12 cellular contexts compared by ENCODE assay signal in the genomic region with DNA sequence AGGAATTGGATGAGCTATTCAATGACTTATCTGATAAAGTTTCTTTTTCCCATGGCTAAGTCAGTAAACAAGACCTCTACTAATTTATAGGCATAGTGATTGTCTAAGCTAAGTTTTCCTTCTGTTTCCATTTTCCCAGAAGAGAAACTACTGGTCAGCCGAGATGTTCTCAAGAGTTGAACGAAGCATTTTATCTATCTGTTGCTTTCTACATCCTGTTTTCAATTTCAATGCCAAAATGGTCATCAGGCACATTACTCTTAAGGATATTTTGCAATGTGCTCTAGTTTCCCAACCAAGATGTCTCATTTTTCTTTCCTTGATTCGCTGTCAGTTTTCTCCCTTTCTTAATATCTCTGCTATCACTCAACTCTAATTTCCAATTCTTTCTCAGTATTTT.
DNase-seq lines count a peak whose midpoint lies in the region; ATAC-seq and TF ChIP-seq lines count a peak whose summit lies in the region.
"Had no signal": no experiment of that assay in that cellular context is flagged by ENCODE, and none has a peak within 500 bp of the region (broad histone marks: within the 10 kb centered on the region; RNA-seq: fewer than 3 reads in every experiment).

No MANE protein-coding gene starts in this region.

- intact Hi-C loops in left ventricle myocardium inferior (cut with micrococcal nuclease): no loop called here
- intact Hi-C loops in thyroid gland (cut with DNase I): no loop called here

- DNase-seq in adipocyte (ENCODE audit: low read depth): peak; percentile 38
- no peak for DNase-seq in left ventricle myocardium inferior
- no peak for DNase-seq in thyroid gland
- DNase-seq in LoVo (ENCODE audit: low spot score): no peak
- DNase-seq: NCI-H2081 treated with DMSO at 0.1 percent for 48 hours, posterior cingulate gyrus, substantia nigra had no signal

- H3K4me3 ChIP-seq in adipocyte (ENCODE audit: low read length) (peak overlapping the region; percentile 76), left ventricle myocardium inferior (no peak overlapping the region), thyroid gland (replicated peaks in 1 of 3) (no peak overlapping the region)
- H3K4me3 ChIP-seq: HAP-1 had no signal

- H3K4me1 ChIP-seq in adipocyte (ENCODE audit: control insufficient read depth, insufficient read depth, low read length): peaks cover 16% of the 10 kb centered on the region
- peaks cover 26% of the 10 kb centered on the region for H3K4me1 ChIP-seq in left ventricle myocardium inferior
- H3K4me1 ChIP-seq in thyroid gland: no peaks in the 10 kb centered on the region
- H3K4me1 ChIP-seq: HAP-1 had no signal

- no peaks in the 10 kb centered on the region for H3K36me3 ChIP-seq in adipocyte (ENCODE audit: control insufficient read depth, insufficient read depth, low read length, severe bottlenecking)
- H3K36me3 ChIP-seq in left ventricle myocardium inferior: no peaks in the 10 kb centered on the region
- no peaks in the 10 kb centered on the region for H3K36me3 ChIP-seq in thyroid gland
- H3K36me3 ChIP-seq: HAP-1 had no signal

- no peak for TF ChIP-seq POLR2A in thyroid gland (IDR thresholded peaks at IDR 0.05)

- peak overlapping the region; percentile 44 for H3K9ac ChIP-seq in adipocyte (ENCODE audit: low read length)

- H3K9me3 ChIP-seq in adipocyte (ENCODE audit: control insufficient read depth, low read length) (no peaks in the 10 kb centered on the region), left ventricle myocardium inferior (replicated peaks) (peaks cover 18% of the 10 kb centered on the region), thyroid gland (no peaks in the 10 kb centered on the region)
- H3K9me3 ChIP-seq: HAP-1 had no signal

- H3K27me3 ChIP-seq in adipocyte (replicated peaks; ENCODE audit: control insufficient read depth, insufficient read depth, low read length): no peaks in the 10 kb centered on the region
- H3K27me3 ChIP-seq in left ventricle myocardium inferior (ENCODE audit: low read depth): no peaks in the 10 kb centered on the region
- H3K27me3 ChIP-seq in thyroid gland: no peaks in the 10 kb centered on the region

- peak; percentile 34 for ATAC-seq in GM18517 (IDR thresholded peaks at IDR 0.05; ENCODE audit: unreplicated experiment)
- ATAC-seq in HG03565 (IDR thresholded peaks at IDR 0.05; ENCODE audit: unreplicated experiment): no peak
- ATAC-seq in HG03159 (IDR thresholded peaks at IDR 0.05; ENCODE audit: unreplicated experiment): no peak
- ATAC-seq: Panc1 had no signal

- WGBS in thyroid gland, 2 donors: 55 to 56% methylated on average over 3 of the region's 3 CpGs

- no peak for TF ChIP-seq CTCF in left ventricle myocardium inferior (IDR thresholded peaks at IDR 0.05; ENCODE audit: borderline replicate concordance)
- no peak for TF ChIP-seq CTCF in thyroid gland (IDR thresholded peaks at IDR 0.05)

- peak overlapping the region; percentile 80 for H3K27ac ChIP-seq in left ventricle myocardium inferior (replicated peaks)
- H3K27ac ChIP-seq in thyroid gland: peak overlapping the region; percentile 34 to 48 (median 43)
